In the genomic region with DNA sequence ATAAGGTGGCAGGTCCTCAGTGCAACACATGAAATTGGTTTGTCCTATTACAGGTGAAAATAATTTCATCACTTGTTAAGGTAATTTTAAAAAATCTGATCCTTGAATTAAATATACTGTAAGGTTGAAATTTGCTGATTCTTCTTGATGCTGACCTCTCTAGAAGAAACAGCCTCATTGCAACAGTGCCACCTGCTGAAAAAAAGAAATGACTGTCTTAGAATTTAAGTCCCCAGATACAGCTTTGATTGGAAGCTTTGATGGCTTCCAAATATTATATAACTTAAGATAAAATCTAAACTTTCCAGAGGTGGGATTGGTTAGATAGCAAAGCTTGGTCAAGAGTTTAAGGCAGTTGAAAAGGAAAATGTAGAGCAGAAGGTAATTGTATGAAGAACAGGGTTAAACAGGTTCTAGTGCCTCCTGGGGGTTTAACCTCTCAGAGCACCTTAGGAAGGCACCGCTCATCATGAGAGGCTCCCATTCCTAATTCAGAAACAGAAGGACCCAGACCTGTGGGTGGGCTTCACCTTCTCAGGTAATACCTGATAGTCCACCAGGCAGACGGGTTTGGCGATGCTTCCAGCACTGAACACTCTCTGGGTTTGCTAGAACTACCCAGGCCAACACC, we compare ENCODE assay signal across 11 cellular contexts.
DNase-seq lines count a peak whose midpoint lies in the region; ATAC-seq and TF ChIP-seq lines count a peak whose summit lies in the region.
"Had no signal": no experiment of that assay in that cellular context is flagged by ENCODE, and none has a peak within 500 bp of the region (broad histone marks: within the 10 kb centered on the region; RNA-seq: fewer than 3 reads in every experiment).

No MANE protein-coding gene starts in this region.

- H4K20me1 ChIP-seq in OCI-LY3 (ENCODE audit: insufficient read depth, low read length) = no peaks in the 10 kb centered on the region

- peak; percentile 41 for DNase-seq in SIG-M5 treated with dmso at 0.1 percent for 504 hours (lab: John Stamatoyannopoulos, UW; ENCODE audit: unreplicated experiment)
- DNase-seq in SIG-M5 (lab: John Stamatoyannopoulos, UW) = no peak
- DNase-seq in fibroblast of pulmonary artery (ENCODE audit: low read depth) = peak; percentile 8
- peak in 1 of 2 donors; percentile 32 for DNase-seq in tibial nerve (ENCODE audit: low spot score in 2 of 2)
- no peak for DNase-seq in activated naive CD4-positive, alpha-beta T cell treated with anti-CD3 and anti-CD28 coated beads, Interleukin-2, amount 50 U/mL, for 16 hours
- DNase-seq in NOMO-1 treated with dmso at 0.1 percent for 144 hours (lab: John Stamatoyannopoulos, UW; ENCODE audit: unreplicated experiment) = no peak
- DNase-seq: stimulated activated naive CD8-positive, alpha-beta T cell treated with anti-CD3 and anti-CD28 coated beads, Interleukin-15, amount 100 ng/mL, for 72 hours had no signal

- H3K79me2 ChIP-seq in OCI-LY3 (ENCODE audit: low read length) = no peaks in the 10 kb centered on the region

- H3K4me3 ChIP-seq in OCI-LY3 (ENCODE audit: low read length) = no peak overlapping the region
- H3K4me3 ChIP-seq in fibroblast of pulmonary artery (replicated peaks; ENCODE audit: low read depth, low read length) = no peak overlapping the region
- H3K4me3 ChIP-seq in tibial nerve = no peak overlapping the region
- H3K4me3 ChIP-seq: SJSA1 had no signal

- H3K9me3 ChIP-seq in OCI-LY3 (ENCODE audit: insufficient read depth, low read length) (no peaks in the 10 kb centered on the region), tibial nerve (no peaks in the 10 kb centered on the region)
- H3K9me3 ChIP-seq: SJSA1 had no signal

- H3K36me3 ChIP-seq in OCI-LY3 (replicated peaks; ENCODE audit: low read depth, low read length) = no peaks in the 10 kb centered on the region
- no peaks in the 10 kb centered on the region for H3K36me3 ChIP-seq in tibial nerve
- H3K36me3 ChIP-seq: SJSA1 had no signal

- no peak for ATAC-seq in HG02759 (IDR thresholded peaks at IDR 0.05; ENCODE audit: unreplicated experiment)
- ATAC-seq: HCT116; stimulated activated naive CD8-positive, alpha-beta T cell treated with anti-CD3 and anti-CD28 coated beads, Interleukin-15, amount 100 ng/mL, for 72 hours had no signal

- TF ChIP-seq EP300 in tibial nerve (IDR thresholded peaks at IDR 0.05) = no peak

- H3K4me1 ChIP-seq in OCI-LY3 (ENCODE audit: low read length) (no peaks in the 10 kb centered on the region), tibial nerve (no peaks in the 10 kb centered on the region)
- H3K4me1 ChIP-seq: SJSA1 had no signal

- no peaks in the 10 kb centered on the region for H3K27me3 ChIP-seq in OCI-LY3 (ENCODE audit: low read depth, low read length)
- no peaks in the 10 kb centered on the region for H3K27me3 ChIP-seq in tibial nerve
- H3K27me3 ChIP-seq: SJSA1 had no signal

- peak; percentile 71 for TF ChIP-seq CTCF in OCI-LY3 (IDR thresholded peaks at IDR 0.05; ENCODE audit: low read depth, low read length)
- TF ChIP-seq CTCF in fibroblast of pulmonary artery (IDR thresholded peaks at IDR 0.05; ENCODE audit: low read length, missing control alignments) = no peak
- TF ChIP-seq CTCF in tibial nerve (IDR thresholded peaks at IDR 0.05) = peak in 4 of 5 experiments; percentile 12 to 40 (median 35)

- H2AFZ ChIP-seq in OCI-LY3 (ENCODE audit: low read depth, low read length) = no peak overlapping the region

- no peak overlapping the region for H3K4me2 ChIP-seq in OCI-LY3 (ENCODE audit: low read length)

- no peak for TF ChIP-seq POLR2A in tibial nerve (IDR thresholded peaks at IDR 0.05)

- H3K9ac ChIP-seq in OCI-LY3 (ENCODE audit: low read length) = no peak overlapping the region

- H3K27ac ChIP-seq in OCI-LY3 (ENCODE audit: low read length) (no peak overlapping the region), tibial nerve (no peak overlapping the region)
- H3K27ac ChIP-seq: SJSA1 had no signal

- WGBS in tibial nerve, 2 donors = 74 to 81% methylated on average over 3 of the region's 3 CpGs

Comparison
In these comparisons a context has a peak if more than half of its experiments do, and no peak if none do; other contexts are left out.
1. DNase-seq: peak in SIG-M5 treated with dmso at 0.1 percent for 504 hours (single experiment) and fibroblast of pulmonary artery (single experiment); none in SIG-M5 (single experiment), activated naive CD4-positive, alpha-beta T cell treated with anti-CD3 and anti-CD28 coated beads, Interleukin-2, amount 50 U/mL, for 16 hours (single experiment) and NOMO-1 treated with dmso at 0.1 percent for 144 hours (single experiment).